ENCODE assay signal across 8 cellular contexts in the genomic region with DNA sequence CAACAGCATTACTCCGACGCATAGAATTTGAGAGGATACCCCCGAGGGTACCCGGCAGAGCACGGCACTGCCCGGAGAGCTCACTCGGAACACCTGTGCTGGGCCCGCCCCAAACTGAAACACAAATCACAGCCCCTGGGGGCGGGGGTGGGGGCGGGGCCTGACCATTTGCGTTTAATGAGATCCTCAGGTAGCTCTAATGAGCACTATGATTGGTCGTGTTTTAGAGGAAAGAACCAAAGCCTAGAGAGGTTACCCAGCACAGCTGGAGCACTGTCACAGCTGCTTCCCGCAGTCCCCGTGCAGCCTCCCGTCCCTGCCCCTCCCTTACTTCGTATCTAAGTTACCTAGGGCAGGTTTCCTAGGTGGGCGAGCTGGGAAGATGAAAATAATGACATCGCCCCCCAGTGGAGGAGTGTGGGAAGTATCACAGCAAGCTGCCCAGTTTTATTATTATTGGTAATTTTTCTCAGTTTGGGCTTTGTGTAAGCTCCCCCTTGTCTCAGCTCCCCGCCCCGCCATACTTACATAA.
DNase-seq lines count a peak whose midpoint lies in the region; ATAC-seq and TF ChIP-seq lines count a peak whose summit lies in the region.

No MANE protein-coding gene starts in this region.

- H2AFZ ChIP-seq in ACC112 (ENCODE audit: low read length, unreplicated experiment), result peak overlapping the region; percentile 40

- H3K27ac Mint-ChIP-seq in activated naive CD4-positive, alpha-beta T cell treated with anti-CD3 and anti-CD28 coated beads, Interleukin-2, amount 50 U/mL, for 72 hours, result no peak overlapping the region

- DNase-seq in GM13977 (ENCODE audit: low spot score), result peak; percentile 49
- peak; percentile 16 for DNase-seq in NCI-H82 treated with DMSO at 0.1 percent for 48 hours (lab: John Stamatoyannopoulos, UW; ENCODE audit: unreplicated experiment)
- DNase-seq in activated naive CD4-positive, alpha-beta T cell treated with anti-CD3 and anti-CD28 coated beads, Interleukin-2, amount 50 U/mL, for 72 hours (ENCODE audit: low spot score in 2 of 2), result peak in 1 of 2 donors; percentile 63
- DNase-seq in stimulated activated CD4-positive, alpha-beta T cell treated with anti-CD3 and anti-CD28 coated beads, TNF-alpha, amount 100 ng/mL, for 1 hour (ENCODE audit: low read depth in 3 of 3, low spot score in 1 of 3), result peak in 2 of 3 donors; percentile 8 to 14
- DNase-seq in lower leg skin (ENCODE audit: low spot score in 2 of 2), result no peak
- no peak for DNase-seq in NCI-H187 treated with DMSO at 0.1 percent for 48 hours (lab: John Stamatoyannopoulos, UW)

- no peaks in the 10 kb centered on the region for H3K36me3 ChIP-seq in ACC112 (ENCODE audit: insufficient read depth, low read length)

- H3K9me3 ChIP-seq in iPS-18c (ENCODE audit: control insufficient read depth, insufficient read depth, low read length), result no peaks in the 10 kb centered on the region

- in situ Hi-C loops in GM13977 (cut with MboI; ENCODE audit: low pct_unique_long_range_greater_than_20kb, low sequenced_read_pairs, unreplicated experiment), result no loop called here

- 9 to 11% methylated on average over 17 to 20 of the region's 20 CpGs for WGBS in lower leg skin, 2 donors

- intact Hi-C loops in lower leg skin (cut with DNase I; ENCODE audit: low total_unique reads), result no loop called here

- no peaks in the 10 kb centered on the region for H3K79me2 ChIP-seq in ACC112 (ENCODE audit: control insufficient read depth, insufficient read depth, low read length, unreplicated experiment)

- TF ChIP-seq POLR2A in lower leg skin (IDR thresholded peaks at IDR 0.05), result no peak

- peaks cover 0 to 5% of the 10 kb centered on the region in 2 donors for H3K9me3 Mint-ChIP-seq in activated naive CD4-positive, alpha-beta T cell treated with anti-CD3 and anti-CD28 coated beads, Interleukin-2, amount 50 U/mL, for 72 hours

- peaks cover 8% of the 10 kb centered on the region; the same call in 1 of the 2 replicates for H3K27me3 ChIP-seq in ACC112 (ENCODE audit: insufficient read depth, low read length)

- H3K4me3 ChIP-seq in ACC112 (ENCODE audit: low read depth, low read length) (peak overlapping the region; percentile 71), iPS-18c (ENCODE audit: insufficient read depth, low read depth, low read length) (peak overlapping the region; percentile 28; the same call in 1 of the 2 replicates), lower leg skin (ENCODE audit: low read depth, poor library complexity, severe bottlenecking) (no peak overlapping the region)

- TF ChIP-seq CTCF in GM13977 (IDR thresholded peaks at IDR 0.05; ENCODE audit: extremely low read depth, insufficient read depth, missing control alignments), result peak; percentile 56
- no peak for TF ChIP-seq CTCF in lower leg skin (IDR thresholded peaks at IDR 0.05)

- no peaks in the 10 kb centered on the region for H3K4me1 ChIP-seq in ACC112 (ENCODE audit: control insufficient read depth, insufficient read depth, low read length, unreplicated experiment)

- ATAC-seq in activated naive CD4-positive, alpha-beta T cell treated with anti-CD3 and anti-CD28 coated beads, Interleukin-2, amount 50 U/mL, for 72 hours, result peak; percentile 31 to 92

- no peaks in the 10 kb centered on the region for H3K36me3 Mint-ChIP-seq in activated naive CD4-positive, alpha-beta T cell treated with anti-CD3 and anti-CD28 coated beads, Interleukin-2, amount 50 U/mL, for 72 hours

- H3K27ac ChIP-seq in ACC112 (ENCODE audit: low read depth, low read length), result no peak overlapping the region

Comparison
In these comparisons a context has a peak if more than half of its experiments do, and no peak if none do; other contexts are left out.
1. DNase-seq: peak in GM13977 (single experiment), NCI-H82 treated with DMSO at 0.1 percent for 48 hours (single experiment) and stimulated activated CD4-positive, alpha-beta T cell treated with anti-CD3 and anti-CD28 coated beads, TNF-alpha, amount 100 ng/mL, for 1 hour (2 of 3); none in lower leg skin (0 of 2) and NCI-H187 treated with DMSO at 0.1 percent for 48 hours (single experiment).